Comparison of ENCODE assay signal across 1 cellular context in the genomic region with DNA sequence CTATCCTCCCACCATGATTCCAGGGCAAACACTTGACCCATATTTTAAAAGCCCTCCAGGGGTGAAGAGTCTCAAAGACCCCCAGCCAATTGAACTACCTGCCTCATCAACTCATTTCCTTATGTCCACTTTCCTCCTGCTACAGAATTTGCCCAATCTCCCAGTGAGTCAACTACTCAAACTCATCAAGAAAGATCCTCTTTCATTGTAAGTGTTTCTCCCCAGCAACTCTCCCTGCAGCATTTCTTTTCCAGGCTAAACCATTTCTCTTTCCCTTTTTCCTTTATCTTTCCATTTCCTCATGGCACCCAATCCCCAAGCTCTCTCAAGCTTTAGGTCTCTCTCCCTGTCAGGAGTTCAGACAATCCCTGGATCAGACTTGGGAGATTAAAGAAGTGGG.
TF ChIP-seq lines count a peak whose summit lies in the region.

No MANE protein-coding gene starts in this region.

TF ChIP-seq in H1, 55 proteins besides CTCF, POLR2A, EP300 and RAD21:
- TF ChIP-seq CHD2 (IDR thresholded peaks at IDR 0.05; ENCODE audit: low read length) (no peak), SP4 (IDR thresholded peaks at IDR 0.05; ENCODE audit: low read length) (no peak), TBP (IDR thresholded peaks at IDR 0.05; ENCODE audit: low read depth, low read length) (no peak), KDM1A (IDR thresholded peaks at IDR 0.05; ENCODE audit: borderline replicate concordance, low read length) (no peak), SP2 (IDR thresholded peaks at IDR 0.05; ENCODE audit: low read length) (no peak), CBX8 (IDR thresholded peaks at IDR 0.05; ENCODE audit: borderline replicate concordance, low read depth, low read length) (no peak)
- TF ChIP-seq, protein P1, sequence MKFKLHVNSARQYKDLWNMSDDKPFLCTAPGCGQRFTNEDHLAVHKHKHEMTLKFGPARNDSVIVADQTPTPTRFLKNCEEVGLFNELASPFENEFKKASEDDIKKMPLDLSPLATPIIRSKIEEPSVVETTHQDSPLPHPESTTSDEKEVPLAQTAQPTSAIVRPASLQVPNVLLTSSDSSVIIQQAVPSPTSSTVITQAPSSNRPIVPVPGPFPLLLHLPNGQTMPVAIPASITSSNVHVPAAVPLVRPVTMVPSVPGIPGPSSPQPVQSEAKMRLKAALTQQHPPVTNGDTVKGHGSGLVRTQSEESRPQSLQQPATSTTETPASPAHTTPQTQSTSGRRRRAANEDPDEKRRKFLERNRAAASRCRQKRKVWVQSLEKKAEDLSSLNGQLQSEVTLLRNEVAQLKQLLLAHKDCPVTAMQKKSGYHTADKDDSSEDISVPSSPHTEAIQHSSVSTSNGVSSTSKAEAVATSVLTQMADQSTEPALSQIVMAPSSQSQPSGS (IDR thresholded peaks at IDR 0.05; ENCODE audit: low read length), result no peak
